ENCODE assay signal across 13 cellular contexts in genomic region chr3:189122526-189123205, GRCh38. TPM values are rescaled to one million over a fixed set of nuclear protein-coding genes. Genes with fewer than 3 reads are reported as not detected.
DNase-seq lines count a peak whose midpoint lies in the region; ATAC-seq and TF ChIP-seq lines count a peak whose summit lies in the region.
"Had no signal": no experiment of that assay in that cellular context is flagged by ENCODE, and none has a peak within 500 bp of the region (broad histone marks: within the 10 kb centered on the region; RNA-seq: fewer than 3 reads in every experiment).

No MANE protein-coding gene starts in this region.

- H3K36me3 ChIP-seq in muscle layer of duodenum (ENCODE audit: control insufficient read depth in 1 of 2, insufficient read depth in 2 of 2, low read length in 2 of 2) (no peaks in the 10 kb centered on the region), tibial nerve (no peaks in the 10 kb centered on the region)

- TF ChIP-seq POLR2A in tibial nerve (IDR thresholded peaks at IDR 0.05), result no peak

- H3K36me3 Mint-ChIP-seq in activated T-cell treated with anti-CD3 and anti-CD28 coated beads, Interleukin-2, amount 50 U/mL, for 24 hours (ENCODE audit: low read depth), result peaks cover 10% of the 10 kb centered on the region
- H3K36me3 Mint-ChIP-seq in effector memory CD8-positive, alpha-beta T cell (ENCODE audit: insufficient read depth), result peaks cover 6% of the 10 kb centered on the region

- H3K4me1 ChIP-seq in muscle layer of duodenum (ENCODE audit: control insufficient read depth in 1 of 2, insufficient read depth in 2 of 2, low read length in 2 of 2) (peaks cover 13 to 24% of the 10 kb centered on the region in 2 donors), tibial nerve (peaks cover 0 to 31% (median 7%) of the 10 kb centered on the region in 4 donors)

- peak overlapping the region; percentile 69 for H3K4me3 Mint-ChIP-seq in activated T-cell treated with anti-CD3 and anti-CD28 coated beads, Interleukin-2, amount 50 U/mL, for 24 hours
- H3K4me3 Mint-ChIP-seq in effector memory CD8-positive, alpha-beta T cell, result peak overlapping the region; percentile 76 to 88
- H3K4me3 Mint-ChIP-seq: activated naive CD8-positive, alpha-beta T cell treated with anti-CD3 and anti-CD28 coated beads, Interleukin-2, amount 10 ng/mL, durations not matched to agents 7 days and 5 days; memory B cell; T-helper 17 cell had no signal

- no peak overlapping the region for H3K27ac Mint-ChIP-seq in activated T-cell treated with anti-CD3 and anti-CD28 coated beads, Interleukin-2, amount 50 U/mL, for 24 hours
- H3K27ac Mint-ChIP-seq in effector memory CD8-positive, alpha-beta T cell, result peak overlapping the region; percentile 92 to 99
- H3K27ac Mint-ChIP-seq: activated naive CD8-positive, alpha-beta T cell treated with anti-CD3 and anti-CD28 coated beads, Interleukin-2, amount 10 ng/mL, durations not matched to agents 7 days and 5 days; memory B cell; T-helper 17 cell had no signal

- DNase-seq in activated T-cell treated with anti-CD3 and anti-CD28 coated beads, Interleukin-2, amount 50 U/mL, for 24 hours, result no peak
- no peak for DNase-seq in activated T-cell treated with anti-CD3 and anti-CD28 coated beads, Interleukin-2, amount 50 U/mL, for 1 hour
- DNase-seq in effector memory CD8-positive, alpha-beta T cell, result no peak
- DNase-seq in tibial nerve (ENCODE audit: low spot score in 2 of 2) (no peak), caudate nucleus (lab: John Stamatoyannopoulos, UW) (no peak), retina (no peak)
- DNase-seq: activated CD4-positive, alpha-beta T cell treated with anti-CD3 and anti-CD28 coated beads, Interleukin-2, amount 50 U/mL, for 4 hours; activated naive CD8-positive, alpha-beta T cell treated with anti-CD3 and anti-CD28 coated beads, Interleukin-2, amount 10 ng/mL, durations not matched to agents 7 days and 5 days; DMS53; T-helper 17 cell had no signal

- no peak for TF ChIP-seq CTCF in tibial nerve (IDR thresholded peaks at IDR 0.05)

- H3K4me3 ChIP-seq in muscle layer of duodenum (ENCODE audit: low read depth in 1 of 2, low read length in 2 of 2) (peak overlapping the region in 1 of 2 donors; percentile 36), tibial nerve (peak overlapping the region in 2 of 4 donors; percentile 13 to 23)

- 25 to 30% methylated on average over 5 of the region's 5 CpGs for WGBS in tibial nerve, 2 donors

- peaks cover 29% of the 10 kb centered on the region for H3K4me1 Mint-ChIP-seq in activated T-cell treated with anti-CD3 and anti-CD28 coated beads, Interleukin-2, amount 50 U/mL, for 24 hours (ENCODE audit: low read depth)
- peaks cover 13 to 57% of the 10 kb centered on the region in 2 donors for H3K4me1 Mint-ChIP-seq in effector memory CD8-positive, alpha-beta T cell (ENCODE audit: low read depth in 2 of 2)
- H3K4me1 Mint-ChIP-seq: memory B cell had no signal

- no peaks in the 10 kb centered on the region for H3K27me3 ChIP-seq in muscle layer of duodenum (ENCODE audit: low read depth, low read length)
- no peaks in the 10 kb centered on the region for H3K27me3 ChIP-seq in tibial nerve

- H3K9me3 ChIP-seq in muscle layer of duodenum (ENCODE audit: control insufficient read depth in 1 of 2, low read length in 2 of 2) (peaks cover 0 to 3% of the 10 kb centered on the region in 2 donors), tibial nerve (peaks cover 0 to 12% (median 0%) of the 10 kb centered on the region in 4 donors)

- H3K27ac ChIP-seq in muscle layer of duodenum (ENCODE audit: low read length) (peak overlapping the region; percentile 17), tibial nerve (peak overlapping the region; percentile 37 to 77 (median 66)), caudate nucleus (ENCODE audit: low read depth, low read length) (no peak overlapping the region)

- peaks cover 21% of the 10 kb centered on the region for H3K9me3 Mint-ChIP-seq in activated T-cell treated with anti-CD3 and anti-CD28 coated beads, Interleukin-2, amount 50 U/mL, for 24 hours
- H3K9me3 Mint-ChIP-seq in effector memory CD8-positive, alpha-beta T cell, result peaks cover 0 to 11% of the 10 kb centered on the region in 2 donors
- H3K9me3 Mint-ChIP-seq: memory B cell had no signal

- H3K27me3 Mint-ChIP-seq in activated T-cell treated with anti-CD3 and anti-CD28 coated beads, Interleukin-2, amount 50 U/mL, for 24 hours, result no peaks in the 10 kb centered on the region
- no peaks in the 10 kb centered on the region for H3K27me3 Mint-ChIP-seq in effector memory CD8-positive, alpha-beta T cell
- H3K27me3 Mint-ChIP-seq: activated naive CD8-positive, alpha-beta T cell treated with anti-CD3 and anti-CD28 coated beads, Interleukin-2, amount 10 ng/mL, durations not matched to agents 7 days and 5 days; T-helper 17 cell had no signal

- peak; percentile 17 for ATAC-seq in effector memory CD8-positive, alpha-beta T cell (replicated peaks)
- no peak for ATAC-seq in HG03135 (IDR thresholded peaks at IDR 0.05; ENCODE audit: unreplicated experiment)
- ATAC-seq: T-helper 17 cell had no signal

- no peak for TF ChIP-seq EP300 in tibial nerve (IDR thresholded peaks at IDR 0.05)

RNA-seq across cellular contexts. Expression of gene TPRG1, which starts 49.1 kb away (rescaled TPM):
- 10 to 100 TPM; 11.7 to 37.3 (median 14.8) TPM for total RNA-seq in tibial nerve
